Comparison of ENCODE assay signal across 9 cellular contexts in the genomic region with DNA sequence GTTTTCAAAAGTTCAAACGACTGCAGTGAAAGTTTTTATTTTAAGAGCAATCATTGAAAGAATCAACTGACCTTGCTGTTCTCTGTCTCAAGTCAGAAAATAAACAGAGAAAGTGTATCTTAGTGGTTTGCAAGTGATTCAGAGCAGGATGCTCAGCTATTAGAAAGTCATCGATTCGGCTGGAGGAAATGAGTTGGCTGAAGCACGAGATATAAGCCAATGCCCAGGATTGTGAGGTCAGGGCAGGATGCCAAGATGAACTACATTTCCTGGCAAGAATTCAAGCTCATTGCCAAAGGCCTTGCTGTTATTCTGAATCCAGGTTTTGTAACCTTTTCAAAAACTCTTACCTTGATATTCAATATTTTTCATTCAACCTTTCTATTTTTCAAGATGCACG.
A peak's percentile ranks its signal among the peaks of the same experiment; 100 is the strongest.
DNase-seq lines count a peak whose midpoint lies in the region; ATAC-seq, FAIRE-seq and TF ChIP-seq lines count a peak whose summit lies in the region.
"Had no signal": no experiment of that assay in that cellular context is flagged by ENCODE, and none has a peak within 500 bp of the region (broad histone marks: within the 10 kb centered on the region; RNA-seq: fewer than 3 reads in every experiment).

No MANE protein-coding gene starts in this region.

- BruUV-seq in PC-9 (replicated peaks; lab: Mats Ljungman, UMichigan): no TSS peak

- H3K4me1 ChIP-seq in A549 (peaks cover 21% of the 10 kb centered on the region), PC-9 (replicated peaks; ENCODE audit: insufficient read depth) (peaks cover 37% of the 10 kb centered on the region), heart right ventricle (peaks cover 0 to 16% (median 9%) of the 10 kb centered on the region in 9 donors)

- H3K27ac Mint-ChIP-seq in nephron progenitor cell: no peak overlapping the region

- H3K36me3 Mint-ChIP-seq in nephron progenitor cell (ENCODE audit: low read depth): no peaks in the 10 kb centered on the region

- no peak overlapping the region for H2AFZ ChIP-seq in PC-9

- H3K27me3 Mint-ChIP-seq in nephron progenitor cell (ENCODE audit: low read depth, poor library complexity): no peaks in the 10 kb centered on the region

- no peaks in the 10 kb centered on the region for H3K4me1 Mint-ChIP-seq in nephron progenitor cell

- TF ChIP-seq CTCF in A549 (IDR thresholded peaks at IDR 0.05) (no peak), PC-9 (conservative IDR thresholded peaks at IDR 0.05) (no peak), heart right ventricle (IDR thresholded peaks at IDR 0.05) (no peak), nephron progenitor cell (IDR thresholded peaks at IDR 0.05) (no peak)

- H3K9me3 ChIP-seq in A549: no peaks in the 10 kb centered on the region
- no peaks in the 10 kb centered on the region; the same call in 1 of the 2 replicates for H3K9me3 ChIP-seq in PC-9 (ENCODE audit: insufficient read depth, low read depth)
- no peaks in the 10 kb centered on the region for H3K9me3 ChIP-seq in heart right ventricle

- no peaks in the 10 kb centered on the region for H3K79me2 ChIP-seq in PC-9 (ENCODE audit: low read depth)

- H3K27me3 ChIP-seq in PC-9 (ENCODE audit: insufficient read depth, low read depth): no peaks in the 10 kb centered on the region
- no peaks in the 10 kb centered on the region for H3K27me3 ChIP-seq in heart right ventricle

- DNase-seq in A549 (ENCODE audit: low read depth in 1 of 2, low spot score in 1 of 2) (peak; percentile 7 to 56), PC-9 (peak; percentile 77 to 93), heart right ventricle (peak in 1 of 2 donors; percentile 58), nephron progenitor cell (no peak), Ammon's horn (ENCODE audit: low spot score) (no peak), epidermal melanocyte (ENCODE audit: insufficient read length, low spot score) (no peak)

- CTCF ChIA-PET in A549 (lab: Yijun Ruan, JAX): interaction anchor here (0.6 to 1.1 kb wide), 2 partner anchors 512 to 551 kb away, joined by 3 to 4 read pairs; no protein-coding TSS in a partner anchor
- CTCF ChIA-PET in PC-9 (lab: Charles Lee): interaction anchor here (0.8 kb wide), 1 partner anchor 202 kb away, joined by 12 read pairs; no protein-coding TSS in a partner anchor

- intact Hi-C loops in PC-9 (cut with micrococcal nuclease; ENCODE audit: unreplicated experiment): loop anchor here (2.0 to 10.0 kb wide), 4 partner anchors 180 to 833 kb away; partner anchors contain the start of gene CPEB2
- intact Hi-C loops in heart right ventricle (cut with DNase I): no loop called here

- WGBS in A549 (ENCODE audit: missing lambda C conversion rate): 6% methylated on average over 5 of the region's 5 CpGs
- 21% methylated on average over 5 of the region's 5 CpGs for WGBS in heart right ventricle, 2 donors

- H3K27ac ChIP-seq in A549 (peak overlapping the region; percentile 45 to 46; a peak in 3 of 6 replicates), PC-9 (peak overlapping the region; percentile 99), heart right ventricle (no peak overlapping the region)
- H3K27ac ChIP-seq: skin epidermis had no signal

- H3K4me3 ChIP-seq in A549 (no peak overlapping the region), PC-9 (peak overlapping the region; percentile 41; the same call in 1 of the 2 replicates), heart right ventricle (no peak overlapping the region)
- H3K4me3 ChIP-seq: skin epidermis had no signal

- no peaks in the 10 kb centered on the region; the same call in 1 of the 2 replicates for H3K9me2 ChIP-seq in PC-9 (ENCODE audit: insufficient read depth)

- peak; percentile 20 to 40; a peak in 1 of 5 replicates for TF ChIP-seq EP300 in A549 (IDR thresholded peaks at IDR 0.05)

- TF ChIP-seq POLR2A in A549 (IDR thresholded peaks at IDR 0.05; ENCODE audit: low read length): no peak

- no peak overlapping the region for H3K4me3 Mint-ChIP-seq in nephron progenitor cell

- H3K36me3 ChIP-seq in PC-9 (ENCODE audit: low read depth): no peaks in the 10 kb centered on the region
- H3K36me3 ChIP-seq in heart right ventricle: no peaks in the 10 kb centered on the region

- no peak for FAIRE-seq in A549 (lab: Jason Lieb, UNC)

- ATAC-seq in A549 (peak in 1 of 2 experiments; percentile 53; a peak in 2 of 6 replicates), GM18867 (IDR thresholded peaks at IDR 0.05; ENCODE audit: unreplicated experiment) (peak; percentile 59), HG03135 (IDR thresholded peaks at IDR 0.05; ENCODE audit: unreplicated experiment) (peak; percentile 50), heart right ventricle (peak in 5 of 8 donors; percentile 19 to 58 (median 46))

- H3F3A ChIP-seq in PC-9 (ENCODE audit: insufficient read depth, low read depth): peaks cover 25% of the 10 kb centered on the region

- H3K9me3 Mint-ChIP-seq in nephron progenitor cell: no peaks in the 10 kb centered on the region

- H4K20me1 ChIP-seq in PC-9 (ENCODE audit: insufficient read depth): no peaks in the 10 kb centered on the region

- H3K4me2 ChIP-seq in A549: peak overlapping the region; percentile 66
- peak overlapping the region; percentile 68 for H3K4me2 ChIP-seq in PC-9

- TF ChIP-seq RAD21 in A549 (conservative IDR thresholded peaks at IDR 0.05 in 1 of 2, IDR thresholded peaks at IDR 0.05 in 1 of 2): no peak; a peak in 1 of 5 replicates

- POLR2A ChIA-PET in A549 (lab: Yijun Ruan, JAX) (interaction anchor here (0.6 to 1.0 kb wide), 2 partner anchors 180 to 850 kb away, joined by 3 read pairs; no protein-coding TSS in a partner anchor), PC-9 (lab: Charles Lee; ENCODE audit: unreplicated experiment) (interaction anchor here (0.6 kb wide), 2 partner anchors 247 to 926 kb away, joined by 3 to 23 read pairs; no protein-coding TSS in a partner anchor)

TF ChIP-seq in A549, 52 proteins besides CTCF, POLR2A, EP300 and RAD21:
- TF ChIP-seq FOSL2 (IDR thresholded peaks at IDR 0.05): no peak
- peak; percentile 65 for TF ChIP-seq FOSL2 (CRISPR knock-in tag; IDR thresholded peaks at IDR 0.05)
- no peak for TF ChIP-seq NPAS2 (CRISPR knock-in tag; IDR thresholded peaks at IDR 0.05; ENCODE audit: borderline replicate concordance)
- peak; percentile 61; the same call in 1 of the 2 replicates for TF ChIP-seq JUNB (IDR thresholded peaks at IDR 0.05)
TF ChIP-seq in A549: peak in this region for 2.

Comparison
In these comparisons a context has a peak if more than half of its experiments do, and no peak if none do; other contexts are left out.
1. DNase-seq: peak in A549 (2 of 2) and PC-9 (2 of 2); none in nephron progenitor cell (single experiment), Ammon's horn (single experiment) and epidermal melanocyte (single experiment).
2. H3K27ac ChIP-seq: peak in A549 (2 of 2) and PC-9 (single experiment); none in heart right ventricle (0 of 10).